24 cellular contexts compared by ENCODE assay signal in the genomic region with DNA sequence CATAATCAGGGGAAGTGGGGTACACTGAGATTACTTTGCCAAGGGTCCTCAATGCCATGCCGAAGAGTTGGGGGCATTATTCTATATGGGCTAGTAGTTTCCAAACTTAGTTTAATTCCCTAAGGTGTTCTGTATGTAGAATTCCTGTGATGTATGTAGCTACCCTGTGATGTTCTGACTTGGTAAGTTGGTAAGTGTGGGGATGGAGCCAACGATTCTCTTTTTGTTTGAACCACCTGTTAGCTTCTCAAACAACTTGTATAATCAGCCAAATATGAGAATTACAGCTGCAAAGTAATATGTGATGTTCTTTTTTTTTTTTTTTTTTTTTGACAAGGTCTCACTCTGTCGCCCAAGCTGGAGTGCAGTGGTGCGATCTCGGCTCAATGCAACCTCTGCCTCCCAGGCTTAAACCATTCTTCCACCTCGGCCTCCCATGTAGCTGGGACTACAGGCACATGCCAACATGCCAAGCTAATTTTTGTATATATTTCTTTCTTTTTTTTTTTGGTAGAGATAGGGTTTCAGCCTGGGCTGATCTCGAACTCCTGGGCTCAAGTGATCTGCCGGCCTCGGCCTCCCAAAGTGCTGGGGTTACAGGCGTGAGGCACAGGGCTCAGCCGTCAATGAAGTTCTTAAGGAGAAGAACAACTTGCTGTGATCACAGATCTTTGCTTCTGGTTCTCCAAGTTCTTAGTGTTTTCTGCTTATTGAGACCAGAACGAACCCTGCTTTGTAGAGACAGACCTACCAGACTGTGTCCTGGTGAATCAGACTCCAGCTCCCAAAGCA.
"Had no signal": no experiment of that assay in that cellular context is flagged by ENCODE, and none has a peak within 500 bp of the region (broad histone marks: within the 10 kb centered on the region; RNA-seq: fewer than 3 reads in every experiment).

No MANE protein-coding gene starts in this region.

- H3K27ac Mint-ChIP-seq: memory B cell; mesothelial cell of epicardium; naive B cell; natural killer cell; nephron progenitor cell; progenitor cell of endocrine pancreas; stimulated activated memory B cell treated with anti-CD40 and anti-IgM and Interleukin-4, amounts not matched to agents 10 μg/mL and 1 μg/mL and 100 μg/mL, for 72 hours; type B pancreatic cell had no signal

- H3K79me2 ChIP-seq: hepatocyte, parathyroid adenoma had no signal

- H3K9me3 ChIP-seq: left ventricle myocardium inferior, right atrium auricular region, right lobe of liver, tibial nerve, uterus had no signal

- H2AFZ ChIP-seq: hepatocyte, parathyroid adenoma had no signal

- H3K27ac ChIP-seq: hepatocyte, left ventricle myocardium inferior, parathyroid adenoma, right atrium auricular region, right lobe of liver, tibial nerve, uterus had no signal

- H3K36me3 ChIP-seq: left ventricle myocardium inferior, right atrium auricular region, right lobe of liver, tibial nerve, uterus had no signal

- H3K36me3 Mint-ChIP-seq: memory B cell; mesothelial cell of epicardium; naive B cell; natural killer cell; stimulated activated memory B cell treated with anti-CD40 and anti-IgM and Interleukin-4, amounts not matched to agents 10 μg/mL and 1 μg/mL and 100 μg/mL, for 72 hours; type B pancreatic cell had no signal

- H3K27me3 ChIP-seq: hepatocyte, right atrium auricular region, right lobe of liver, tibial nerve, uterus had no signal

- H3K4me2 ChIP-seq: hepatocyte, smooth muscle cell had no signal

- H3K4me1 Mint-ChIP-seq: natural killer cell; stimulated activated naive CD8-positive, alpha-beta T cell treated with anti-CD3 and anti-CD28 coated beads, Interleukin-15, amount 100 ng/mL, for 72 hours had no signal

- H3K9ac ChIP-seq: parathyroid adenoma had no signal

- H3K4me3 Mint-ChIP-seq: memory B cell; mesothelial cell of epicardium; naive B cell; natural killer cell; nephron progenitor cell; stimulated activated memory B cell treated with anti-CD40 and anti-IgM and Interleukin-4, amounts not matched to agents 10 μg/mL and 1 μg/mL and 100 μg/mL, for 72 hours; stimulated activated naive CD8-positive, alpha-beta T cell treated with anti-CD3 and anti-CD28 coated beads, Interleukin-15, amount 100 ng/mL, for 72 hours; type B pancreatic cell had no signal

- DNase-seq: left ventricle myocardium inferior; naive B cell; natural killer cell; nephron progenitor cell; right lobe of liver; stimulated activated CD4-positive, alpha-beta T cell treated with anti-CD3 and anti-CD28 coated beads, Interleukin-1b, Interleukin-23, amount 100 ng/mL, for 48 hours; stimulated activated CD4-positive, alpha-beta T cell treated with anti-CD3 and anti-CD28 coated beads, Interleukin-2, amount 100 ng/mL, for 48 hours; stimulated activated CD4-positive, alpha-beta T cell treated with anti-CD3 and anti-CD28 coated beads, Interleukin-4, amount 100 ng/mL, for 4 hours; stimulated activated CD8-positive, alpha-beta memory T cell treated with anti-CD3 and anti-CD28 coated beads, Interleukin-4, amount 100 ng/mL, for 48 hours; stimulated activated naive CD4-positive, alpha-beta T cell treated with Interleukin-2 at 50 U/mL for 16 hours; stimulated activated naive CD8-positive, alpha-beta T cell treated with anti-CD3 and anti-CD28 coated beads, Interleukin-15, amount 100 ng/mL, for 72 hours; substantia nigra; uterus had no signal

- H3K9me3 Mint-ChIP-seq: memory B cell; mesothelial cell of epicardium; naive B cell; nephron progenitor cell; stimulated activated memory B cell treated with anti-CD40 and anti-IgM and Interleukin-4, amounts not matched to agents 10 μg/mL and 1 μg/mL and 100 μg/mL, for 72 hours; stimulated activated naive CD8-positive, alpha-beta T cell treated with anti-CD3 and anti-CD28 coated beads, Interleukin-15, amount 100 ng/mL, for 72 hours; type B pancreatic cell had no signal

- H3K4me1 ChIP-seq: left ventricle myocardium inferior, parathyroid adenoma, right atrium auricular region, right lobe of liver, tibial nerve, uterus had no signal

- H3K4me3 ChIP-seq: hepatocyte, left ventricle myocardium inferior, lung, right atrium auricular region, right lobe of liver, smooth muscle cell, tibial nerve, uterus had no signal

- H3K27me3 Mint-ChIP-seq: stimulated activated memory B cell treated with anti-CD40 and anti-IgM and Interleukin-4, amounts not matched to agents 10 μg/mL and 1 μg/mL and 100 μg/mL, for 72 hours; stimulated activated naive CD8-positive, alpha-beta T cell treated with anti-CD3 and anti-CD28 coated beads, Interleukin-15, amount 100 ng/mL, for 72 hours had no signal
